Comparison of ENCODE assay signal across 1 cellular context in genomic region chr10:119517235-119518141, GRCh38.
TF ChIP-seq lines count a peak whose summit lies in the region.

No MANE protein-coding gene starts in this region.

TF ChIP-seq in H1, 55 proteins besides CTCF, POLR2A, EP300 and RAD21:
- TF ChIP-seq ATF2 (IDR thresholded peaks at IDR 0.05; ENCODE audit: low read length) (no peak), SAP30 (IDR thresholded peaks at IDR 0.05; ENCODE audit: insufficient read depth, insufficient replicate concordance, low read length) (no peak), MAX (IDR thresholded peaks at IDR 0.05) (no peak), BCL11A (IDR thresholded peaks at IDR 0.05; ENCODE audit: low read depth in 2 of 2, low read length in 2 of 2) (no peak), SIN3A (conservative IDR thresholded peaks at IDR 0.05 in 1 of 2, IDR thresholded peaks at IDR 0.05 in 1 of 2; ENCODE audit: low read depth in 1 of 2, low read length in 2 of 2) (no peak), GTF2F1 (IDR thresholded peaks at IDR 0.05; ENCODE audit: borderline replicate concordance, low read depth, low read length) (no peak), ZNF274 (IDR thresholded peaks at IDR 0.05; ENCODE audit: borderline replicate concordance, extremely low read depth, low read length) (no peak), NRF1 (IDR thresholded peaks at IDR 0.05; ENCODE audit: low read depth, low read length) (no peak), GABPA (IDR thresholded peaks at IDR 0.05; ENCODE audit: borderline replicate concordance, insufficient read depth, low read length) (no peak), CHD7 (IDR thresholded peaks at IDR 0.05; ENCODE audit: insufficient replicate concordance, low read length) (no peak), JUND (IDR thresholded peaks at IDR 0.05; ENCODE audit: low read length) (no peak), POU5F1 (IDR thresholded peaks at IDR 0.05; ENCODE audit: low read depth, low read length) (no peak), CEBPB (IDR thresholded peaks at IDR 0.05; ENCODE audit: low read depth, low read length) (no peak), SUZ12 (IDR thresholded peaks at IDR 0.05; ENCODE audit: low read length) (no peak)
